ENCODE assay signal across 16 cellular contexts in genomic region chr7:130877236-130877635, GRCh38.
DNase-seq lines count a peak whose midpoint lies in the region; ATAC-seq and TF ChIP-seq lines count a peak whose summit lies in the region.
"Had no signal": no experiment of that assay in that cellular context is flagged by ENCODE, and none has a peak within 500 bp of the region (broad histone marks: within the 10 kb centered on the region; RNA-seq: fewer than 3 reads in every experiment).

No MANE protein-coding gene starts in this region.

- no peak for DNase-seq in activated naive CD4-positive, alpha-beta T cell treated with anti-CD3 and anti-CD28 coated beads for 36 hours
- no peak for DNase-seq in activated naive CD4-positive, alpha-beta T cell treated with anti-CD3 and anti-CD28 coated beads, Interleukin-2, amount 50 U/mL, for 16 hours
- DNase-seq in RKO (ENCODE audit: low spot score) (peak; percentile 53), tibial nerve (ENCODE audit: low spot score in 2 of 2) (no peak), NCI-H2171 treated with DMSO at 0.1 percent for 48 hours (lab: John Stamatoyannopoulos, UW) (no peak), WTC11 (ENCODE audit: low spot score) (no peak), OCI-LY7 (ENCODE audit: low spot score) (no peak)
- DNase-seq in central memory CD8-positive, alpha-beta T cell (ENCODE audit: low spot score in 2 of 2), result no peak
- DNase-seq: foreskin melanocyte, midbrain, NCI-H1930, NCI-H446 treated with DMSO at 0.1 percent for 48 hours, tibial artery had no signal

- peaks cover 70% of the 10 kb centered on the region for H3K36me3 Mint-ChIP-seq in activated naive CD4-positive, alpha-beta T cell treated with anti-CD3 and anti-CD28 coated beads for 36 hours (ENCODE audit: low read depth)
- H3K36me3 Mint-ChIP-seq in central memory CD8-positive, alpha-beta T cell (ENCODE audit: insufficient read depth), result peaks cover 68% of the 10 kb centered on the region
- no peaks in the 10 kb centered on the region for H3K36me3 Mint-ChIP-seq in WTC11

- no peaks in the 10 kb centered on the region for H4K20me1 ChIP-seq in OCI-LY7 (ENCODE audit: insufficient read depth, low read length)

- H3K4me3 ChIP-seq in tibial nerve (no peak overlapping the region), OCI-LY7 (ENCODE audit: low read depth, low read length, poor library complexity, severe bottlenecking) (no peak overlapping the region)
- H3K4me3 ChIP-seq: tibial artery had no signal

- peak overlapping the region; percentile 63 for H3K27ac Mint-ChIP-seq in activated naive CD4-positive, alpha-beta T cell treated with anti-CD3 and anti-CD28 coated beads for 36 hours
- peak overlapping the region; percentile 53 for H3K27ac Mint-ChIP-seq in central memory CD8-positive, alpha-beta T cell (ENCODE audit: low read depth)
- no peak overlapping the region for H3K27ac Mint-ChIP-seq in WTC11

- no peaks in the 10 kb centered on the region for H3K9me2 ChIP-seq in OCI-LY7 (ENCODE audit: insufficient read depth, low read length)

- POLR2A ChIA-PET in WTC11 (lab: Charles Lee) (no interaction called here), OCI-LY7 (lab: Charles Lee) (no interaction called here)

- H3K27me3 ChIP-seq in tibial nerve, result no peaks in the 10 kb centered on the region
- H3K27me3 ChIP-seq: tibial artery had no signal

- no peak overlapping the region for H3K4me3 Mint-ChIP-seq in activated naive CD4-positive, alpha-beta T cell treated with anti-CD3 and anti-CD28 coated beads for 36 hours
- H3K4me3 Mint-ChIP-seq in central memory CD8-positive, alpha-beta T cell, result no peak overlapping the region
- no peak overlapping the region for H3K4me3 Mint-ChIP-seq in WTC11
- H3K4me3 Mint-ChIP-seq: neural crest cell had no signal

- no peaks in the 10 kb centered on the region for H3K79me2 ChIP-seq in OCI-LY7 (ENCODE audit: insufficient read depth, low read depth, low read length)

- H3K27me3 Mint-ChIP-seq in activated naive CD4-positive, alpha-beta T cell treated with anti-CD3 and anti-CD28 coated beads for 36 hours (ENCODE audit: low read depth), result no peaks in the 10 kb centered on the region
- no peaks in the 10 kb centered on the region for H3K27me3 Mint-ChIP-seq in central memory CD8-positive, alpha-beta T cell
- H3K27me3 Mint-ChIP-seq in WTC11 (ENCODE audit: low read depth), result no peaks in the 10 kb centered on the region; the same call in 1 of the 2 replicates
- H3K27me3 Mint-ChIP-seq: IgD-negative memory B cell had no signal

- no peak for TF ChIP-seq EP300 in tibial nerve (IDR thresholded peaks at IDR 0.05)

- H3K4me2 ChIP-seq in OCI-LY7 (ENCODE audit: low read length), result no peak overlapping the region

- TF ChIP-seq POLR2A in tibial nerve (IDR thresholded peaks at IDR 0.05), result no peak

- CTCF ChIA-PET in activated naive CD4-positive, alpha-beta T cell treated with anti-CD3 and anti-CD28 coated beads for 36 hours (lab: Charles Lee), result interaction anchor here (0.6 kb wide), 1 partner anchor 16 kb away, joined by 3 read pairs; no protein-coding TSS in a partner anchor
- CTCF ChIA-PET in WTC11 (lab: Charles Lee) (interaction anchor here (10.6 kb wide), 1 partner anchor 18 kb away, joined by 129 read pairs; no protein-coding TSS in a partner anchor), OCI-LY7 (lab: Charles Lee; ENCODE audit: unreplicated experiment) (no interaction called here)

- no peaks in the 10 kb centered on the region for H3K9me3 ChIP-seq in tibial nerve
- H3K9me3 ChIP-seq in OCI-LY7 (ENCODE audit: low read length), result no peaks in the 10 kb centered on the region
- H3K9me3 ChIP-seq: tibial artery had no signal

- peaks cover 0 to 46% (median 0%) of the 10 kb centered on the region in 3 donors for H3K36me3 ChIP-seq in tibial nerve
- H3K36me3 ChIP-seq in OCI-LY7 (ENCODE audit: insufficient read depth, low read length), result peaks cover 12% of the 10 kb centered on the region

- no peak for TF ChIP-seq CTCF in tibial nerve (IDR thresholded peaks at IDR 0.05)
- no peak for TF ChIP-seq CTCF in WTC11 (IDR thresholded peaks at IDR 0.05)
- TF ChIP-seq CTCF in OCI-LY7 (conservative IDR thresholded peaks at IDR 0.05; ENCODE audit: low read length), result no peak

- BruUV-seq in OCI-LY7 (replicated peaks; lab: Mats Ljungman, UMichigan), result no TSS peak

- ATAC-seq in central memory CD8-positive, alpha-beta T cell (replicated peaks; ENCODE audit: extremely low read depth, poor library complexity, severe bottlenecking), result no peak
- ATAC-seq in WTC11, result no peak

- H3K27ac ChIP-seq in tibial nerve (peak overlapping the region in 3 of 4 donors; percentile 16 to 94 (median 88)), OCI-LY7 (ENCODE audit: low read depth, low read length, poor library complexity, severe bottlenecking) (no peak overlapping the region)
- H3K27ac ChIP-seq: tibial artery, VCaP had no signal

- WGBS in tibial nerve, 2 donors, result 89 to 92% methylated on average over 3 of the region's 3 CpGs

- intact Hi-C loops in activated naive CD4-positive, alpha-beta T cell treated with anti-CD3 and anti-CD28 coated beads for 36 hours (cut with micrococcal nuclease), result no loop called here
- intact Hi-C loops in OCI-LY7 (cut with micrococcal nuclease; ENCODE audit: unreplicated experiment), result loop anchor here (5.0 kb wide), 1 partner anchor 635 kb away; no protein-coding TSS in a partner anchor

- H2AFZ ChIP-seq in OCI-LY7 (ENCODE audit: low read length), result no peak overlapping the region

- H3K9me3 Mint-ChIP-seq in activated naive CD4-positive, alpha-beta T cell treated with anti-CD3 and anti-CD28 coated beads for 36 hours, result no peaks in the 10 kb centered on the region
- H3K9me3 Mint-ChIP-seq in central memory CD8-positive, alpha-beta T cell, result no peaks in the 10 kb centered on the region
- H3K9me3 Mint-ChIP-seq in WTC11, result no peaks in the 10 kb centered on the region
- H3K9me3 Mint-ChIP-seq: IgD-negative memory B cell, neural crest cell had no signal

- peaks cover 52% of the 10 kb centered on the region for H3K4me1 Mint-ChIP-seq in activated naive CD4-positive, alpha-beta T cell treated with anti-CD3 and anti-CD28 coated beads for 36 hours (ENCODE audit: low read depth)
- peaks cover 50% of the 10 kb centered on the region for H3K4me1 Mint-ChIP-seq in central memory CD8-positive, alpha-beta T cell
- H3K4me1 Mint-ChIP-seq in WTC11, result peaks cover 38% of the 10 kb centered on the region

- H3K4me1 ChIP-seq in tibial nerve, result peaks cover 0 to 86% (median 57%) of the 10 kb centered on the region in 4 donors
- H3K4me1 ChIP-seq in OCI-LY7 (ENCODE audit: insufficient read depth, low read length, poor library complexity, severe bottlenecking), result no peaks in the 10 kb centered on the region

TF ChIP-seq in WTC11, 78 proteins besides CTCF, POLR2A, EP300 and RAD21:
- TF ChIP-seq KAT7 (CRISPR knock-in tag; IDR thresholded peaks at IDR 0.05; ENCODE audit: borderline replicate concordance), result no peak
- TF ChIP-seq, protein P1, sequence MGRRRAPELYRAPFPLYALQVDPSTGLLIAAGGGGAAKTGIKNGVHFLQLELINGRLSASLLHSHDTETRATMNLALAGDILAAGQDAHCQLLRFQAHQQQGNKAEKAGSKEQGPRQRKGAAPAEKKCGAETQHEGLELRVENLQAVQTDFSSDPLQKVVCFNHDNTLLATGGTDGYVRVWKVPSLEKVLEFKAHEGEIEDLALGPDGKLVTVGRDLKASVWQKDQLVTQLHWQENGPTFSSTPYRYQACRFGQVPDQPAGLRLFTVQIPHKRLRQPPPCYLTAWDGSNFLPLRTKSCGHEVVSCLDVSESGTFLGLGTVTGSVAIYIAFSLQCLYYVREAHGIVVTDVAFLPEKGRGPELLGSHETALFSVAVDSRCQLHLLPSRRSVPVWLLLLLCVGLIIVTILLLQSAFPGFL (CRISPR knock-in tag; IDR thresholded peaks at IDR 0.05; ENCODE audit: borderline replicate concordance), result no peak
- no peak for TF ChIP-seq ETV6 (CRISPR knock-in tag; IDR thresholded peaks at IDR 0.05)
- no peak for TF ChIP-seq ZNF263 (CRISPR knock-in tag; IDR thresholded peaks at IDR 0.05; ENCODE audit: low read depth)
- no peak for TF ChIP-seq IRF2 (CRISPR knock-in tag; IDR thresholded peaks at IDR 0.05; ENCODE audit: borderline replicate concordance, low read depth)
- TF ChIP-seq ESRRA (CRISPR knock-in tag; IDR thresholded peaks at IDR 0.05; ENCODE audit: borderline replicate concordance), result no peak
